In genomic region chr12:126767334-126767733, GRCh38 we compare ENCODE assay signal across 25 cellular contexts.
"Had no signal": no experiment of that assay in that cellular context is flagged by ENCODE, and none has a peak within 500 bp of the region (broad histone marks: within the 10 kb centered on the region; RNA-seq: fewer than 3 reads in every experiment).

No MANE protein-coding gene starts in this region.

- H3K4me1 ChIP-seq: left ventricle myocardium inferior, neural progenitor cell, right atrium auricular region, right lobe of liver, suprapubic skin, tibial artery, uterus had no signal

- H3K4me3 Mint-ChIP-seq: nephron progenitor cell; neural progenitor cell; stimulated activated naive CD8-positive, alpha-beta T cell treated with anti-CD3 and anti-CD28 coated beads, Interleukin-15, Interleukin-2, amounts not matched to agents 100 ng/mL and 50 ng/mL, for 24 hours had no signal

- H3K36me3 ChIP-seq: left ventricle myocardium inferior, neural progenitor cell, ovary, right atrium auricular region, right lobe of liver, suprapubic skin, thoracic aorta, tibial artery, uterus had no signal

- ATAC-seq: mucosa of descending colon; naive thymus-derived CD4-positive, alpha-beta T cell had no signal

- H3K4me3 ChIP-seq: left ventricle myocardium inferior, lung, mucosa of descending colon, neural progenitor cell, ovary, right atrium auricular region, right lobe of liver, smooth muscle cell, suprapubic skin, thoracic aorta, tibial artery, uterus had no signal

- H3K36me3 Mint-ChIP-seq: neural progenitor cell had no signal

- H3K4me2 ChIP-seq: neural progenitor cell, smooth muscle cell had no signal

- H3K27me3 ChIP-seq: neural progenitor cell, ovary, right atrium auricular region, right lobe of liver, suprapubic skin, tibial artery, uterus had no signal

- H2AFZ ChIP-seq: neural progenitor cell had no signal

- H3K27ac Mint-ChIP-seq: nephron progenitor cell; neural progenitor cell; progenitor cell of endocrine pancreas; stimulated activated naive CD8-positive, alpha-beta T cell treated with anti-CD3 and anti-CD28 coated beads, Interleukin-15, Interleukin-2, amounts not matched to agents 100 ng/mL and 50 ng/mL, for 24 hours had no signal

- H3K27ac ChIP-seq: left ventricle myocardium inferior, neural progenitor cell, ovary, right atrium auricular region, right lobe of liver, suprapubic skin, thoracic aorta, tibial artery, uterus had no signal

- H3K9me3 ChIP-seq: ovary, uterus had no signal

- DNase-seq: hypothalamus; islet precursor cell; left ventricle myocardium inferior; midbrain; mucosa of descending colon; naive thymus-derived CD4-positive, alpha-beta T cell; nephron progenitor cell; ovary; right lobe of liver; stimulated activated CD4-positive, alpha-beta T cell treated with anti-CD3 and anti-CD28 coated beads, Interleukin-1b, Interleukin-23, amount 100 ng/mL, for 48 hours; stimulated activated CD4-positive, alpha-beta T cell treated with anti-CD3 and anti-CD28 coated beads, Interleukin-2, amount 100 ng/mL, for 48 hours; stimulated activated CD4-positive, alpha-beta T cell treated with anti-CD3 and anti-CD28 coated beads, Interleukin-4, amount 100 ng/mL, for 4 hours; stimulated activated CD8-positive, alpha-beta memory T cell treated with anti-CD3 and anti-CD28 coated beads, Interleukin-4, amount 100 ng/mL, for 48 hours; stimulated activated naive CD4-positive, alpha-beta T cell; tibial artery; trophoblast cell; uterus had no signal

- H3K4me1 Mint-ChIP-seq: nephron progenitor cell, neural progenitor cell had no signal

- H3K27me3 Mint-ChIP-seq: naive thymus-derived CD4-positive, alpha-beta T cell; progenitor cell of endocrine pancreas; stimulated activated naive CD8-positive, alpha-beta T cell treated with anti-CD3 and anti-CD28 coated beads, Interleukin-15, Interleukin-2, amounts not matched to agents 100 ng/mL and 50 ng/mL, for 24 hours had no signal

- H3K9ac ChIP-seq: neural progenitor cell had no signal
